Comparison of ENCODE assay signal across 27 cellular contexts in genomic region chr1:151362308-151363155, GRCh38. TPM values are rescaled to one million over a fixed set of nuclear protein-coding genes. Genes with fewer than 3 reads are reported as not detected.
DNase-seq lines count a peak whose midpoint lies in the region; ATAC-seq and TF ChIP-seq lines count a peak whose summit lies in the region.
"Had no signal": no experiment of that assay in that cellular context is flagged by ENCODE, and none has a peak within 500 bp of the region (broad histone marks: within the 10 kb centered on the region; RNA-seq: fewer than 3 reads in every experiment).

No MANE protein-coding gene starts in this region.

- ATAC-seq in mucosa of descending colon: peak; percentile 36
- no peak for ATAC-seq in HG02642 (IDR thresholded peaks at IDR 0.05; ENCODE audit: poor library complexity, unreplicated experiment)
- no peak for ATAC-seq in GM19035 (IDR thresholded peaks at IDR 0.05; ENCODE audit: unreplicated experiment)
- ATAC-seq in GM18505 (IDR thresholded peaks at IDR 0.05; ENCODE audit: unreplicated experiment): no peak

- H3K9me3 Mint-ChIP-seq in dendritic cell treated with granulocyte-macrophage colony-stimulating factor and Interleukin-4, amounts not matched to agents 40 ng/mL and 50 ng/mL, for 4 days: peaks cover 23% of the 10 kb centered on the region
- peaks cover 6% of the 10 kb centered on the region for H3K9me3 Mint-ChIP-seq in osteocyte (ENCODE audit: unreplicated experiment)
- H3K9me3 Mint-ChIP-seq: IgD-negative memory B cell had no signal

- TF ChIP-seq POLR2A in GM18505 (IDR thresholded peaks at IDR 0.05; ENCODE audit: borderline replicate concordance, extremely low read depth, insufficient read depth, insufficient read length): no peak

- H3K4me3 Mint-ChIP-seq in dendritic cell treated with granulocyte-macrophage colony-stimulating factor and Interleukin-4, amounts not matched to agents 40 ng/mL and 50 ng/mL, for 4 days: no peak overlapping the region
- H3K4me3 Mint-ChIP-seq in osteocyte (ENCODE audit: unreplicated experiment): no peak overlapping the region
- H3K4me3 Mint-ChIP-seq: CD4-positive, alpha-beta memory T cell; HFFc6 had no signal

- H3K27ac Mint-ChIP-seq in dendritic cell treated with granulocyte-macrophage colony-stimulating factor and Interleukin-4, amounts not matched to agents 40 ng/mL and 50 ng/mL, for 4 days: peak overlapping the region; percentile 10
- no peak overlapping the region for H3K27ac Mint-ChIP-seq in osteocyte (ENCODE audit: unreplicated experiment)
- H3K27ac Mint-ChIP-seq: CD4-positive, alpha-beta memory T cell; HFFc6 had no signal

- peaks cover 14% of the 10 kb centered on the region for H3K4me1 Mint-ChIP-seq in dendritic cell treated with granulocyte-macrophage colony-stimulating factor and Interleukin-4, amounts not matched to agents 40 ng/mL and 50 ng/mL, for 4 days (ENCODE audit: low read depth)
- no peaks in the 10 kb centered on the region for H3K4me1 Mint-ChIP-seq in osteocyte (ENCODE audit: unreplicated experiment)
- H3K4me1 Mint-ChIP-seq: CD4-positive, alpha-beta memory T cell had no signal

- TF ChIP-seq CTCF in mucosa of descending colon (IDR thresholded peaks at IDR 0.05) (no peak), osteocyte (IDR thresholded peaks at IDR 0.05) (no peak)

- DNase-seq in activated effector memory CD4-positive, alpha-beta T cell treated with anti-CD3 and anti-CD28 coated beads, Interleukin-2, amount 50 U/mL, for 16 hours: peak; percentile 47
- no peak for DNase-seq in activated effector memory CD4-positive, alpha-beta T cell treated with Interleukin-2 at 50 U/mL for 16 hours
- DNase-seq in mucosa of descending colon: no peak
- no peak for DNase-seq in osteocyte (ENCODE audit: extremely low spot score, unreplicated experiment)
- DNase-seq: ACHN; CD4-positive, alpha-beta memory T cell; COR-L47; DMS53; GM23248; H7; HFFc6; NCI-H1092; NCI-H1417 treated with DMSO at 0.1 percent for 48 hours; NCI-H1694 treated with DMSO at 0.1 percent for 48 hours; NCI-H2081; NCI-H2171; NCI-H226; NCI-H510A; NCI-H69; Right ventricle myocardium superior; RPMI8226 had no signal

- intact Hi-C loops in dendritic cell treated with granulocyte-macrophage colony-stimulating factor and Interleukin-4, amounts not matched to agents 40 ng/mL and 50 ng/mL, for 4 days (cut with micrococcal nuclease): no loop called here
- intact Hi-C loops in mucosa of descending colon (cut with DNase I, micrococcal nuclease): no loop called here

- no peaks in the 10 kb centered on the region for H3K27me3 Mint-ChIP-seq in dendritic cell treated with granulocyte-macrophage colony-stimulating factor and Interleukin-4, amounts not matched to agents 40 ng/mL and 50 ng/mL, for 4 days
- no peaks in the 10 kb centered on the region for H3K27me3 Mint-ChIP-seq in osteocyte (ENCODE audit: unreplicated experiment)
- H3K27me3 Mint-ChIP-seq: IgD-negative memory B cell had no signal

- H3K36me3 Mint-ChIP-seq in dendritic cell treated with granulocyte-macrophage colony-stimulating factor and Interleukin-4, amounts not matched to agents 40 ng/mL and 50 ng/mL, for 4 days (ENCODE audit: low read depth): peaks cover 8% of the 10 kb centered on the region
- peaks cover 2% of the 10 kb centered on the region for H3K36me3 Mint-ChIP-seq in osteocyte (ENCODE audit: unreplicated experiment)
- H3K36me3 Mint-ChIP-seq: IgD-negative memory B cell had no signal

- H3K4me3 ChIP-seq in mucosa of descending colon: no peak overlapping the region
- H3K4me3 ChIP-seq: GM23248, SJSA1 had no signal

- H3K36me3 ChIP-seq in mucosa of descending colon (ENCODE audit: low read depth): peaks cover 8% of the 10 kb centered on the region

- no peaks in the 10 kb centered on the region for H3K4me1 ChIP-seq in mucosa of descending colon (ENCODE audit: low read depth)
- H3K4me1 ChIP-seq: SJSA1 had no signal

- H3K9me3 ChIP-seq in mucosa of descending colon: no peaks in the 10 kb centered on the region

RNA-seq across cellular contexts. Expression of gene SELENBP1, which starts 10.0 kb away (rescaled TPM):
- total RNA-seq in mucosa of descending colon (1,000 to 10,000 TPM in 2 of 3 donors, 100 to 1,000 TPM in 1; 914 to 2,582 (median 1,654) TPM), osteocyte (8.1 and 10.2 TPM in 2 replicates)
- total RNA-seq: CD4-positive, alpha-beta memory T cell had no signal

RNA-seq across cellular contexts. Expression of gene RFX5, which starts 15.5 kb away (rescaled TPM):
- 10 to 100 TPM; 20.5 to 45.3 (median 31.8) TPM for total RNA-seq in mucosa of descending colon
- total RNA-seq in osteocyte: 36.7 and 37.9 TPM in 2 replicates

RNA-seq across cellular contexts. Expression of gene PI4KB, which starts 35.3 kb away (rescaled TPM):
- total RNA-seq in mucosa of descending colon (10 to 100 TPM; 57.9 to 77.2 (median 58.9) TPM), osteocyte (66.9 and 74.1 TPM in 2 replicates)

RNA-seq across cellular contexts. Expression of gene PSMB4, which starts 36.8 kb away (rescaled TPM):
- total RNA-seq in mucosa of descending colon (100 to 1,000 TPM; 154 to 213 (median 193) TPM), osteocyte (272 and 280 TPM in 2 replicates)

Comparison
In these comparisons a context has a peak if more than half of its experiments do, and no peak if none do; other contexts are left out.
1. RNA of gene SELENBP1, which starts 10.0 kb away (total RNA-seq): 914 to 2,582 TPM in mucosa of descending colon; 8.1 to 10.2 TPM in osteocyte; every median in the first group is over 10 times any median in the second.